8 cellular contexts compared by ENCODE assay signal in genomic region chr6:26158581-26159416, GRCh38.
DNase-seq lines count a peak whose midpoint lies in the region; ATAC-seq and TF ChIP-seq lines count a peak whose summit lies in the region.

No MANE protein-coding gene starts in this region.

- peaks cover 25% of the 10 kb centered on the region for H3K36me3 Mint-ChIP-seq in activated CD8-positive, alpha-beta T cell treated with anti-CD3 and anti-CD28 coated beads for 36 hours (ENCODE audit: low read depth)
- H3K36me3 Mint-ChIP-seq in endothelial cell (ENCODE audit: low read depth, unreplicated experiment): peaks cover 9% of the 10 kb centered on the region

- H3K4me1 Mint-ChIP-seq in activated CD8-positive, alpha-beta T cell treated with anti-CD3 and anti-CD28 coated beads for 36 hours (ENCODE audit: low read depth): peaks cover 36% of the 10 kb centered on the region
- H3K4me1 Mint-ChIP-seq in endothelial cell (ENCODE audit: unreplicated experiment): peaks cover 27% of the 10 kb centered on the region

- no peak for TF ChIP-seq CTCF in activated CD8-positive, alpha-beta T cell treated with anti-CD3 and anti-CD28 coated beads for 36 hours (IDR thresholded peaks at IDR 0.05)
- TF ChIP-seq CTCF in endothelial cell (IDR thresholded peaks at IDR 0.05; ENCODE audit: unreplicated experiment) (no peak), stomach (IDR thresholded peaks at IDR 0.05) (no peak)

- DNase-seq in NCI-H2196 (lab: John Stamatoyannopoulos, UW; ENCODE audit: unreplicated experiment) (peak; percentile 20), NCI-H2196 treated with DMSO at 0.1 percent for 48 hours (lab: John Stamatoyannopoulos, UW; ENCODE audit: unreplicated experiment) (no peak), NCI-H510A treated with DMSO at 0.1 percent for 48 hours (lab: John Stamatoyannopoulos, UW) (peak; percentile 46), endothelial cell (ENCODE audit: low spot score) (peak; percentile 36), middle frontal gyrus (ENCODE audit: extremely low spot score, low spot score) (peak; percentile 14), stomach (peak; percentile 73), 8988T (no peak)
- peak; percentile 74 for DNase-seq in activated CD8-positive, alpha-beta T cell treated with anti-CD3 and anti-CD28 coated beads for 36 hours

- no peak for TF ChIP-seq EP300 in stomach (IDR thresholded peaks at IDR 0.05)

- CTCF ChIA-PET in activated CD8-positive, alpha-beta T cell treated with anti-CD3 and anti-CD28 coated beads for 36 hours (lab: Charles Lee): interaction anchor here (1.0 to 2.0 kb wide), 6 partner anchors 12 to 62 kb away, joined by 3 to 7 read pairs (median 4); a partner anchor contains a TSS

- H3K9me3 Mint-ChIP-seq in activated CD8-positive, alpha-beta T cell treated with anti-CD3 and anti-CD28 coated beads for 36 hours: no peaks in the 10 kb centered on the region
- H3K9me3 Mint-ChIP-seq in endothelial cell (ENCODE audit: unreplicated experiment): no peaks in the 10 kb centered on the region

- H3K4me3 ChIP-seq in stomach: peak overlapping the region; percentile 51 to 90 (median 67)

- H3K4me1 ChIP-seq in stomach: peaks cover 14 to 46% (median 29%) of the 10 kb centered on the region in 4 donors

- peak; percentile 3 for ATAC-seq in activated CD8-positive, alpha-beta T cell treated with anti-CD3 and anti-CD28 coated beads for 36 hours

- H3K27me3 Mint-ChIP-seq in activated CD8-positive, alpha-beta T cell treated with anti-CD3 and anti-CD28 coated beads for 36 hours: peaks cover 14% of the 10 kb centered on the region
- H3K27me3 Mint-ChIP-seq in endothelial cell (ENCODE audit: unreplicated experiment): peaks cover 20% of the 10 kb centered on the region

- POLR2A ChIA-PET in activated CD8-positive, alpha-beta T cell treated with anti-CD3 and anti-CD28 coated beads for 36 hours (lab: Charles Lee): interaction anchor here (0.7 to 8.4 kb wide), 42 partner anchors 12 to 1734 kb away, joined by 3 to 1225 read pairs (median 13); partner anchors contain the start of gene HFE

- TF ChIP-seq POLR2A in stomach (IDR thresholded peaks at IDR 0.05): peak in 1 of 4 donors; percentile 21

- H3K27ac Mint-ChIP-seq in activated CD8-positive, alpha-beta T cell treated with anti-CD3 and anti-CD28 coated beads for 36 hours: peak overlapping the region; percentile 93
- peak overlapping the region; percentile 98 for H3K27ac Mint-ChIP-seq in endothelial cell (ENCODE audit: unreplicated experiment)

- peaks cover 0 to 5% (median 0%) of the 10 kb centered on the region in 4 donors for H3K36me3 ChIP-seq in stomach

- H3K4me3 Mint-ChIP-seq in activated CD8-positive, alpha-beta T cell treated with anti-CD3 and anti-CD28 coated beads for 36 hours: peak overlapping the region; percentile 88
- peak overlapping the region; percentile 90 for H3K4me3 Mint-ChIP-seq in endothelial cell (ENCODE audit: unreplicated experiment)

- H3K27ac ChIP-seq in stomach: peak overlapping the region; percentile 95 to 100 (median 97)

- 0 to 1% (median 0%) methylated on average over 22 of the region's 22 CpGs for WGBS in stomach, 5 donors

- no peaks in the 10 kb centered on the region for H3K27me3 ChIP-seq in stomach

- H3K9me3 ChIP-seq in stomach: no peaks in the 10 kb centered on the region

- intact Hi-C loops in activated CD8-positive, alpha-beta T cell treated with anti-CD3 and anti-CD28 coated beads for 36 hours (cut with micrococcal nuclease): loop anchor here (5.0 kb wide), 1 partner anchor 39 kb away; a partner anchor contains a TSS
- intact Hi-C loops in stomach (cut with DNase I; ENCODE audit: low total_unique reads): no loop called here

Comparison
In these comparisons a context has a peak if more than half of its experiments do, and no peak if none do; other contexts are left out.
1. DNase-seq: peak in NCI-H2196 (single experiment), NCI-H510A treated with DMSO at 0.1 percent for 48 hours (single experiment), activated CD8-positive, alpha-beta T cell treated with anti-CD3 and anti-CD28 coated beads for 36 hours (single experiment), endothelial cell (single experiment), middle frontal gyrus (single experiment) and stomach (single experiment); none in NCI-H2196 treated with DMSO at 0.1 percent for 48 hours (single experiment) and 8988T (single experiment).